ENCODE assay signal across 14 cellular contexts in genomic region chr3:184028275-184028890, GRCh38. TPM values are rescaled to one million over a fixed set of nuclear protein-coding genes. Genes with fewer than 3 reads are reported as not detected.
"Had no signal": no experiment of that assay in that cellular context is flagged by ENCODE, and none has a peak within 500 bp of the region (broad histone marks: within the 10 kb centered on the region; RNA-seq: fewer than 3 reads in every experiment).

No MANE protein-coding gene starts in this region.

RNA-seq across cellular contexts. Expression of gene HTR3D, which starts 3.2 kb away (rescaled TPM):
- total RNA-seq: activated B cell treated with CpG ODN at 0.5 μM for 24 hours; activated CD4-positive, alpha-beta memory T cell treated with anti-CD3 and anti-CD28 coated beads for 36 hours; activated CD4-positive, alpha-beta memory T cell treated with anti-CD3 and anti-CD28 coated beads, Interleukin-2, amount 10 ng/mL, durations not matched to agents 7 days and 5 days; activated CD4-positive, alpha-beta T cell treated with anti-CD3 and anti-CD28 coated beads for 36 hours; activated CD4-positive, alpha-beta T cell treated with anti-CD3 and anti-CD28 coated beads, Interleukin-2, amount 10 ng/mL, durations not matched to agents 24 days and 14 days; activated CD4-positive, alpha-beta T cell treated with anti-CD3 and anti-CD28 coated beads, Interleukin-2, amount 10 ng/mL, durations not matched to agents 7 days and 5 days; activated CD8-positive, alpha-beta memory T cell treated with anti-CD3 and anti-CD28 coated beads for 36 hours; activated CD8-positive, alpha-beta memory T cell treated with anti-CD3 and anti-CD28 coated beads, Interleukin-2, amount 10 ng/mL, durations not matched to agents 7 days and 5 days; activated CD8-positive, alpha-beta T cell treated with anti-CD3 and anti-CD28 coated beads for 36 hours; activated CD8-positive, alpha-beta T cell treated with anti-CD3 and anti-CD28 coated beads, Interleukin-2, amount 10 ng/mL, durations not matched to agents 7 days and 5 days; T-helper 1 cell treated with Interleukin-12 subunit alpha and Interleukin-12 subunit beta and Interleukin-4 antibody, amounts not matched to agents 30 ng/mL and 1 ng/mL, for 36 hours; T-helper 17 cell; T-helper 2 cell treated with Interferon-gamma antibody and Interleukin-4, amounts not matched to agents 100 ng/mL and 5 ng/mL, for 36 hours; WTC11 had no signal

RNA-seq across cellular contexts. Expression of gene HTR3C, which starts 24.5 kb away (rescaled TPM):
- total RNA-seq: activated B cell treated with CpG ODN at 0.5 μM for 24 hours; activated CD4-positive, alpha-beta memory T cell treated with anti-CD3 and anti-CD28 coated beads for 36 hours; activated CD4-positive, alpha-beta memory T cell treated with anti-CD3 and anti-CD28 coated beads, Interleukin-2, amount 10 ng/mL, durations not matched to agents 7 days and 5 days; activated CD4-positive, alpha-beta T cell treated with anti-CD3 and anti-CD28 coated beads for 36 hours; activated CD4-positive, alpha-beta T cell treated with anti-CD3 and anti-CD28 coated beads, Interleukin-2, amount 10 ng/mL, durations not matched to agents 24 days and 14 days; activated CD4-positive, alpha-beta T cell treated with anti-CD3 and anti-CD28 coated beads, Interleukin-2, amount 10 ng/mL, durations not matched to agents 7 days and 5 days; activated CD8-positive, alpha-beta memory T cell treated with anti-CD3 and anti-CD28 coated beads for 36 hours; activated CD8-positive, alpha-beta memory T cell treated with anti-CD3 and anti-CD28 coated beads, Interleukin-2, amount 10 ng/mL, durations not matched to agents 7 days and 5 days; activated CD8-positive, alpha-beta T cell treated with anti-CD3 and anti-CD28 coated beads for 36 hours; activated CD8-positive, alpha-beta T cell treated with anti-CD3 and anti-CD28 coated beads, Interleukin-2, amount 10 ng/mL, durations not matched to agents 7 days and 5 days; T-helper 1 cell treated with Interleukin-12 subunit alpha and Interleukin-12 subunit beta and Interleukin-4 antibody, amounts not matched to agents 30 ng/mL and 1 ng/mL, for 36 hours; T-helper 17 cell; T-helper 2 cell treated with Interferon-gamma antibody and Interleukin-4, amounts not matched to agents 100 ng/mL and 5 ng/mL, for 36 hours; WTC11 had no signal
